Comparison of ENCODE assay signal across 8 cellular contexts in the genomic region with DNA sequence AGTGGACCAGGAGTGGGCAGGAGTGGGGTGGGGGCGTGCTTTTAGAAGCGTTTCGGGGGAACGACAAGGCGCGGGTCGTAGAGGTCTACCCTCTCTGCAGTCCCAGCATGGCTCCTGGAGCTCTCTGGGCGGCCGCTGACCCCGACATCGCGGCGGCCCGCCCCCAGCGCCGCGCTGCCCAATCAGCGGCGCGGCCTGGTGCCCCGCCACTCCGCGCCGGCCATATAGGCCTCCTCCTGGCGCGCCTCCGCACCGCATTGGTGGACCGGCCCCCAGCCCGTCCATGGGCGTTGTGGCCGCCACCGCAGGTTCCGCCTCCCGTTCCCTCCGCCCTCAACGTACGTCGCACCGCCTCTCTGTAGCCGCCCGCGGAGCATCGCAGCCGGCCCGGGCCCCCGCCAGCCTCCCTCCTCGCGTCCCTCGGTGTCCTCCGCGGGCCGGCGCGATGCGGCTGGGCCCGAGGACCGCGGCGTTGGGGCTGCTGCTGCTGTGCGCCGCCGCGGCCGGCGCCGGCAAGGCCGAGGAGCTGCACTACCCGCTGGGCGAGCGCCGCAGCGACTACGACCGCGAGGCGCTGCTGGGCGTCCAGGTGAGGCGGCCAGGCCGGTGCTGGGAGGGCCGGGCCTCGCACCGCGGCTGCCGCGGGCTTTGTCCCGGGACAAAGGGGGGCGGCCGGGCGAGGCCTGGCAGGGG. TPM values are rescaled to one million over a fixed set of nuclear protein-coding genes. Genes with fewer than 3 reads are reported as not detected.
DNase-seq lines count a peak whose midpoint lies in the region; ATAC-seq and TF ChIP-seq lines count a peak whose summit lies in the region.

A gene with protein sequence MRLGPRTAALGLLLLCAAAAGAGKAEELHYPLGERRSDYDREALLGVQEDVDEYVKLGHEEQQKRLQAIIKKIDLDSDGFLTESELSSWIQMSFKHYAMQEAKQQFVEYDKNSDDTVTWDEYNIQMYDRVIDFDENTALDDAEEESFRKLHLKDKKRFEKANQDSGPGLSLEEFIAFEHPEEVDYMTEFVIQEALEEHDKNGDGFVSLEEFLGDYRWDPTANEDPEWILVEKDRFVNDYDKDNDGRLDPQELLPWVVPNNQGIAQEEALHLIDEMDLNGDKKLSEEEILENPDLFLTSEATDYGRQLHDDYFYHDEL (plus strand): TSS at position 353 of the 693 bp plus-strand sequence. CDS start 93 bp downstream, at position 446.

- no peak for TF ChIP-seq CTCF in suprapubic skin (IDR thresholded peaks at IDR 0.05)

- TF ChIP-seq POLR2A in GM10847 (IDR thresholded peaks at IDR 0.05; ENCODE audit: extremely low read depth, insufficient read length) (peak; percentile 92), suprapubic skin (IDR thresholded peaks at IDR 0.05) (peak; percentile 23 to 55)

- H3K4me3 ChIP-seq in suprapubic skin: peak within 1 kb of the TSS; percentile 90

- peak within 1 kb of the TSS; percentile 80 for H3K27ac ChIP-seq in suprapubic skin

- H3K27ac Mint-ChIP-seq in activated naive CD4-positive, alpha-beta T cell treated with anti-CD3 and anti-CD28 coated beads, Interleukin-2, amount 50 U/mL, for 72 hours: peak within 1 kb of the TSS; percentile 83 to 94

- H3K9me3 Mint-ChIP-seq in activated naive CD4-positive, alpha-beta T cell treated with anti-CD3 and anti-CD28 coated beads, Interleukin-2, amount 50 U/mL, for 72 hours: no peaks in the 10 kb centered on the region

- 0% methylated on average over 19 of the region's 90 CpGs for WGBS in suprapubic skin

- peaks cover 3 to 16% of the 10 kb centered on the region in 2 donors for H3K36me3 Mint-ChIP-seq in activated naive CD4-positive, alpha-beta T cell treated with anti-CD3 and anti-CD28 coated beads, Interleukin-2, amount 50 U/mL, for 72 hours

- no peaks in the 10 kb centered on the region for H3K9me3 ChIP-seq in suprapubic skin

- H3K36me3 ChIP-seq in suprapubic skin: peaks cover 23% of the 10 kb centered on the region

- H3K4me1 ChIP-seq in suprapubic skin: peaks cover 18% of the 10 kb centered on the region

- no peaks in the 10 kb centered on the region for H3K27me3 ChIP-seq in suprapubic skin

- ATAC-seq in HG02642 (IDR thresholded peaks at IDR 0.05; ENCODE audit: poor library complexity, unreplicated experiment): peak; percentile 99
- peak; percentile 99 for ATAC-seq in activated naive CD4-positive, alpha-beta T cell treated with anti-CD3 and anti-CD28 coated beads, Interleukin-2, amount 50 U/mL, for 72 hours

- no peak for TF ChIP-seq EP300 in suprapubic skin (IDR thresholded peaks at IDR 0.05)

- DNase-seq in NCI-H1105 (lab: John Stamatoyannopoulos, UW) (peak; percentile 79), SKM-1 (lab: John Stamatoyannopoulos, UW; ENCODE audit: unreplicated experiment) (peak; percentile 90), glomerular endothelial cell (ENCODE audit: extremely low read depth, low read depth, low spot score) (no peak), occipital lobe (lab: John Stamatoyannopoulos, UW) (peak; percentile 94), suprapubic skin (ENCODE audit: low spot score in 2 of 2) (peak; percentile 95 to 97)
- DNase-seq in activated naive CD4-positive, alpha-beta T cell treated with anti-CD3 and anti-CD28 coated beads, Interleukin-2, amount 50 U/mL, for 72 hours (ENCODE audit: low spot score in 2 of 2): peak; percentile 94 to 96

RNA-seq across cellular contexts. Expression of the gene that starts here (rescaled TPM):
- total RNA-seq in activated naive CD4-positive, alpha-beta T cell treated with anti-CD3 and anti-CD28 coated beads, Interleukin-2, amount 50 U/mL, for 72 hours: 10 to 100 TPM; 22.2 to 34.7 TPM
- 52.5 and 76.8 TPM in 2 replicates for total RNA-seq in glomerular endothelial cell
- 68.0 TPM for total RNA-seq in occipital lobe
- total RNA-seq in suprapubic skin: 10 to 100 TPM; 18.3 to 33.1 (median 23.6) TPM
